In the genomic region with DNA sequence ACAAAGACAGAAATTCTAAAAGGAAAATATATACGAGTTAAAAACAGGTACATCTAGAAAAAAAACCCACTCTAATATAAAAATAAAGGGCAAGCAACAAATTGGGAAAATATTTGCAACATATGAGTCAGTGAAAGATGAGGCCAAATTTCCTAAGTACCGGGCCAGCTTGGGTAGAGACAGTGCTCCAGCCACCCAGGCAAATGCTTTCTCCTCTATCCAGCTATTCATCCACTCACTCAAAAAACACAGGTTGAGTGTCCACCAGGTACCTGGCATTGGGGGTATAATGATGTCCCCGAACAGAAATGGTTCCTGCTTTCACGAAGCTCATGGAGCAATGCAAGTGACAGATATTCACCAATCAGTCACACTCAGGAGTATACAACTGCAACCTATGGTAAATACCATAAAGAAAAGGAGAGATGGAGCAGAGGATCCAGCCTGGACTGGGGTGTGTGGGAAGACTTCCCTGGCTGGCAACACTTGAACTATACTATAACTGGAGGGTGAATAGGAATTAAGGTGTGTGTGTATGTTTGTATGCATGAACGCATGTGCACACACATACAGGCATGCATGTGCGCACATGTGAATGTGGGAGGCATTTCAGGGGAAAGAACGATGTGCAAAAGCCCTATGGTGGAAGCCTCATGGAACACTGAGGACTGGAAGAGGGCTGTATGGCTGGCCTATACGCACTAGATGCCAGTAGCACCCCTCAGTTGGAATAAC, we compare ENCODE assay signal across 19 cellular contexts. TPM values are rescaled to one million over a fixed set of nuclear protein-coding genes. Genes with fewer than 3 reads are reported as not detected.
DNase-seq lines count a peak whose midpoint lies in the region; ATAC-seq and TF ChIP-seq lines count a peak whose summit lies in the region.
"Had no signal": no experiment of that assay in that cellular context is flagged by ENCODE, and none has a peak within 500 bp of the region (broad histone marks: within the 10 kb centered on the region; RNA-seq: fewer than 3 reads in every experiment).

No MANE protein-coding gene starts in this region.

- H3K27ac ChIP-seq in ACC112 (ENCODE audit: low read depth, low read length): no peak overlapping the region
- peak overlapping the region; percentile 45 for H3K27ac ChIP-seq in angular gyrus (ENCODE audit: low read depth, low read length)
- H3K27ac ChIP-seq in Karpas-422 (ENCODE audit: low read length): no peak overlapping the region
- H3K27ac ChIP-seq: left lung had no signal

- no peak for ATAC-seq in activated CD4-positive, alpha-beta T cell treated with anti-CD3 and anti-CD28 coated beads for 36 hours
- no peak for ATAC-seq in HG02571 (IDR thresholded peaks at IDR 0.05; ENCODE audit: unreplicated experiment)
- ATAC-seq: left lung, Panc1 had no signal

- no peak overlapping the region for H3K4me3 Mint-ChIP-seq in activated CD4-positive, alpha-beta T cell treated with anti-CD3 and anti-CD28 coated beads for 36 hours
- H3K4me3 Mint-ChIP-seq: stimulated activated naive CD8-positive, alpha-beta T cell treated with anti-CD3 and anti-CD28 coated beads, Interleukin-15, Interleukin-2, amounts not matched to agents 100 ng/mL and 50 ng/mL, for 24 hours had no signal

- H3K79me2 ChIP-seq in ACC112 (ENCODE audit: control insufficient read depth, insufficient read depth, low read length, unreplicated experiment) (peaks cover 73% of the 10 kb centered on the region), Karpas-422 (ENCODE audit: low read length) (no peaks in the 10 kb centered on the region)

- peaks cover 6% of the 10 kb centered on the region for H3K4me1 Mint-ChIP-seq in activated CD4-positive, alpha-beta T cell treated with anti-CD3 and anti-CD28 coated beads for 36 hours

- no peaks in the 10 kb centered on the region for H3K9me2 ChIP-seq in Karpas-422 (replicated peaks; ENCODE audit: insufficient read depth, low read length)

- no peak overlapping the region for H3K4me2 ChIP-seq in Karpas-422 (ENCODE audit: low read depth, low read length, poor library complexity, severe bottlenecking)

- no peak overlapping the region for H3K27ac Mint-ChIP-seq in activated CD4-positive, alpha-beta T cell treated with anti-CD3 and anti-CD28 coated beads for 36 hours
- H3K27ac Mint-ChIP-seq: stimulated activated naive CD8-positive, alpha-beta T cell treated with anti-CD3 and anti-CD28 coated beads, Interleukin-15, Interleukin-2, amounts not matched to agents 100 ng/mL and 50 ng/mL, for 24 hours had no signal

- intact Hi-C loops in activated CD4-positive, alpha-beta T cell treated with anti-CD3 and anti-CD28 coated beads for 36 hours (cut with DNase I, micrococcal nuclease): no loop called here

- POLR2A ChIA-PET in activated CD4-positive, alpha-beta T cell treated with anti-CD3 and anti-CD28 coated beads for 36 hours (lab: Charles Lee): no interaction called here

- H4K20me1 ChIP-seq in Karpas-422 (ENCODE audit: insufficient read depth, low read depth, low read length): no peaks in the 10 kb centered on the region

- peaks cover 35% of the 10 kb centered on the region for H3K27me3 Mint-ChIP-seq in activated CD4-positive, alpha-beta T cell treated with anti-CD3 and anti-CD28 coated beads for 36 hours

- no peak overlapping the region for H2AFZ ChIP-seq in ACC112 (ENCODE audit: low read length, unreplicated experiment)
- no peak overlapping the region for H2AFZ ChIP-seq in Karpas-422 (ENCODE audit: low read length)

- H3K4me1 ChIP-seq in ACC112 (ENCODE audit: control insufficient read depth, insufficient read depth, low read length, unreplicated experiment) (peaks cover 56% of the 10 kb centered on the region), Karpas-422 (ENCODE audit: low read length) (peaks cover 18% of the 10 kb centered on the region)

- peak; percentile 26 for DNase-seq in EH (ENCODE audit: low read depth)
- DNase-seq in fibroblast of the aortic adventitia (ENCODE audit: low read depth): peak; percentile 44
- no peak for DNase-seq in activated CD4-positive, alpha-beta T cell treated with anti-CD3 and anti-CD28 coated beads for 36 hours
- no peak for DNase-seq in Karpas-422
- no peak for DNase-seq in NCI-H1105 treated with DMSO at 0.1 percent for 48 hours (lab: John Stamatoyannopoulos, UW)
- DNase-seq: activated CD4-positive, alpha-beta T cell treated with anti-CD3 and anti-CD28 coated beads for 48 hours; activated naive CD4-positive, alpha-beta T cell treated with Interleukin-2 at 50 U/mL for 16 hours; AML-193; erythroblast; glutamatergic neuron; left lung; NCI-H2227 treated with DMSO at 0.1 percent for 48 hours; SW 1271 had no signal

- H3K36me3 ChIP-seq in ACC112 (ENCODE audit: insufficient read depth, low read length) (no peaks in the 10 kb centered on the region; the same call in 1 of the 2 replicates), Karpas-422 (ENCODE audit: insufficient read depth, low read length) (no peaks in the 10 kb centered on the region)
- H3K36me3 ChIP-seq: ascending aorta, left lung had no signal

- H3K9ac ChIP-seq in Karpas-422 (ENCODE audit: low read length): no peak overlapping the region

- H3K9me3 Mint-ChIP-seq in activated CD4-positive, alpha-beta T cell treated with anti-CD3 and anti-CD28 coated beads for 36 hours (ENCODE audit: low read depth): no peaks in the 10 kb centered on the region
- H3K9me3 Mint-ChIP-seq: stimulated activated naive CD8-positive, alpha-beta T cell treated with anti-CD3 and anti-CD28 coated beads, Interleukin-15, Interleukin-2, amounts not matched to agents 100 ng/mL and 50 ng/mL, for 24 hours had no signal

- CTCF ChIA-PET in activated CD4-positive, alpha-beta T cell treated with anti-CD3 and anti-CD28 coated beads for 36 hours (lab: Charles Lee): interaction anchor here (1.2 kb wide), 1 partner anchor 55 kb away, joined by 3 read pairs; no protein-coding TSS in a partner anchor

- H3K4me3 ChIP-seq in ACC112 (ENCODE audit: low read depth, low read length): peak overlapping the region; percentile 96
- peak overlapping the region; percentile 58 for H3K4me3 ChIP-seq in fibroblast of the aortic adventitia (ENCODE audit: low read depth, low read length)
- H3K4me3 ChIP-seq in Karpas-422 (ENCODE audit: low read length): no peak overlapping the region
- H3K4me3 ChIP-seq: ascending aorta, left lung had no signal

- H3K36me3 Mint-ChIP-seq in activated CD4-positive, alpha-beta T cell treated with anti-CD3 and anti-CD28 coated beads for 36 hours (ENCODE audit: low read depth): no peaks in the 10 kb centered on the region

- H3K9me3 ChIP-seq in Karpas-422 (ENCODE audit: low read length): no peaks in the 10 kb centered on the region
- H3K9me3 ChIP-seq: ascending aorta, left lung had no signal

- H3K27me3 ChIP-seq in ACC112 (ENCODE audit: insufficient read depth, low read length) (no peaks in the 10 kb centered on the region), Karpas-422 (ENCODE audit: low read length) (no peaks in the 10 kb centered on the region; the same call in 1 of the 2 replicates)
- H3K27me3 ChIP-seq: ascending aorta had no signal

- no peak for TF ChIP-seq CTCF in fibroblast of the aortic adventitia (IDR thresholded peaks at IDR 0.05; ENCODE audit: insufficient read depth, low read length)

RNA-seq across cellular contexts. Expression of a gene that starts 2.3 kb away (rescaled TPM):
- 22.3 and 60.2 TPM in 2 replicates for total RNA-seq in fibroblast of the aortic adventitia (ENCODE audit: low replicate concordance)
- total RNA-seq in activated CD4-positive, alpha-beta T cell treated with anti-CD3 and anti-CD28 coated beads for 36 hours: under 1 TPM; 0.27 to 0.47 TPM
- total RNA-seq in Karpas-422 (2014; rRNA removed; shearing (Covaris generic); ENCODE audit: low replicate concordance): 0.07 and 6.1 TPM in 2 replicates

Comparison
In these comparisons a context has a peak if more than half of its experiments do, and no peak if none do; other contexts are left out.
1. DNase-seq: peak in EH (single experiment) and fibroblast of the aortic adventitia (single experiment); none in activated CD4-positive, alpha-beta T cell treated with anti-CD3 and anti-CD28 coated beads for 36 hours (single experiment), Karpas-422 (single experiment) and NCI-H1105 treated with DMSO at 0.1 percent for 48 hours (single experiment).